In the genomic region with DNA sequence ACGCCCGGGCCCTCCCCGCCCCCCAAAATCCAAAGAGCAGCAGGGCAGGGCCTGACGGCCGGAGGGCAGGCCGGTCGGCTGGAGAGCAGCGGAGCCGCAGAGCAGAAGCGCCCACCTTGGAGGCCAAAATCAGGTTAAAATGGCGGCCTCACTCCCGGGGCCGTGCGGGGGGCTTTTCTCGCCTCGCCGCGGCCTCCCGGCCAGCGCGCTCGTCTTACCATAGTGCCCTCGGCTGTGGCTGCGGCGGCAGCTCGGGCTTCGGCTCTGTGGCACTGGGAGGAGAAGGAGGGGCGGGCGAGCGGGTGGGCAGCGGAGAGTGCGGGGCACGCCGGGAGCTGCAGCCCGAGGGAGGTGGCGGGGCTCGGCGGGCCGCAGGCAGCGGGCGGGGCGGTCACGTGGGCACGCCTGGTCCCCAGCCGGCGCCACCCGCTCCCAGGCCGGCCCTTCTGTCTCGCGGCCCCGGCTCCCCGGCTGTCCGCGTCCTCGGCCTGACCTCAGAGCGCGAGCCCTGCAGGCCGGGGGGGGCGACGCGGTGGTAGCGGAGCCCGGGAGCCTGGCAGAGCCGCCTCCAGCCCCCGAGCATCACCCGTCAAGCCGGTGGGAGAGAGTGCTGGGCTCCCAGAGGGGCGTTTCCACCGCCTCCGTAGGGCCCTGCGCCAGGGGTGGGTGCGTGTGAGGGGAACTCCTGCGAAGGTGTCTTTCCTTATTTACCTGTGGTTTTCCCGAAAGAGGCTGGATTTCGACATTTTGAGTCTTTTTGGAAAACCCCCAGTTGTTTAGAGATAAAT, we compare ENCODE assay signal across 8 cellular contexts. TPM values are rescaled to one million over a fixed set of nuclear protein-coding genes. Genes with fewer than 3 reads are reported as not detected.
DNase-seq lines count a peak whose midpoint lies in the region; ATAC-seq and TF ChIP-seq lines count a peak whose summit lies in the region.

Gene CFL2 (minus strand): TSS at position 274 of the 788 bp plus-strand sequence. CDS start 53 bp downstream, at position 221.

- peak; percentile 34 to 71 (median 54) for DNase-seq in CD4-positive, alpha-beta T cell
- DNase-seq in NCI-H82 (lab: John Stamatoyannopoulos, UW) (peak; percentile 90), memory B cell (ENCODE audit: low spot score in 2 of 2) (peak; percentile 76)
- peak; percentile 86 for DNase-seq in activated CD8-positive, alpha-beta memory T cell treated with anti-CD3 and anti-CD28 coated beads for 24 hours
- DNase-seq in effector memory CD4-positive, alpha-beta T cell = peak; percentile 71 to 78 (median 71)
- peak; percentile 50 for DNase-seq in stimulated activated CD8-positive, alpha-beta memory T cell treated with anti-CD3 and anti-CD28 coated beads, Interleukin-12 subunit alpha, Interleukin-12 subunit beta, amount 100 ng/mL, for 1 hour (ENCODE audit: low read depth)

- no peaks in the 10 kb centered on the region for H3K27me3 Mint-ChIP-seq in CD4-positive, alpha-beta T cell
- H3K27me3 Mint-ChIP-seq in memory B cell = peaks cover 2% of the 10 kb centered on the region

- peak within 1 kb of the TSS; percentile 90 for H3K27ac Mint-ChIP-seq in CD4-positive, alpha-beta T cell
- peak within 1 kb of the TSS; percentile 90 for H3K27ac Mint-ChIP-seq in memory B cell

- H3K9me3 ChIP-seq in CD4-positive, alpha-beta T cell (ENCODE audit: control insufficient read depth, low read length) = no peaks in the 10 kb centered on the region
- H3K9me3 ChIP-seq in effector memory CD4-positive, alpha-beta T cell (ENCODE audit: control insufficient read depth, low read length) = no peaks in the 10 kb centered on the region

- peak; percentile 87 for ATAC-seq in CD4-positive, alpha-beta T cell (ENCODE audit: poor library complexity)
- ATAC-seq in GM19397 (IDR thresholded peaks at IDR 0.05; ENCODE audit: unreplicated experiment) = peak; percentile 93
- peak; percentile 52 for ATAC-seq in HG03558 (IDR thresholded peaks at IDR 0.05; ENCODE audit: extremely low read depth, unreplicated experiment)
- peak; percentile 85 for ATAC-seq in memory B cell (ENCODE audit: low read depth)

- TF ChIP-seq CTCF in CD4-positive, alpha-beta T cell (IDR thresholded peaks at IDR 0.05) = no peak

- peaks cover 11% of the 10 kb centered on the region for H3K4me1 ChIP-seq in effector memory CD4-positive, alpha-beta T cell (ENCODE audit: control insufficient read depth, insufficient read depth, low read length, poor library complexity, severe bottlenecking)

- POLR2A ChIA-PET in CD4-positive, alpha-beta T cell (lab: Charles Lee) = interaction anchor here (0.8 to 3.0 kb wide), 7 partner anchors 8 to 690 kb away, joined by 3 to 11 read pairs (median 3); partner anchors contain the start of genes FAM177A1, NFKBIA, SNX6 and SRP54

- intact Hi-C loops in CD4-positive, alpha-beta T cell (cut with DNase I, micrococcal nuclease) = loop anchor here in 1 of 2 experiments (5.0 kb wide), 2 partner anchors 82 to 268 kb away; partner anchors contain the start of genes SNX6 and SRP54

- CTCF ChIA-PET in CD4-positive, alpha-beta T cell (lab: Charles Lee) = interaction anchor here (0.5 to 1.8 kb wide), 2 partner anchors 8 to 63 kb away, joined by 3 to 9 read pairs; no protein-coding TSS in a partner anchor

- peak within 1 kb of the TSS; percentile 87 for H3K4me3 ChIP-seq in effector memory CD4-positive, alpha-beta T cell (ENCODE audit: insufficient read depth, low read depth, low read length, poor library complexity, severe bottlenecking)

- H3K27ac ChIP-seq in CD4-positive, alpha-beta T cell (ENCODE audit: low read depth, low read length) = peak within 1 kb of the TSS; percentile 52
- H3K27ac ChIP-seq in effector memory CD4-positive, alpha-beta T cell (ENCODE audit: insufficient read depth, low read length, poor library complexity, severe bottlenecking) = peak within 1 kb of the TSS; percentile 85

- peak within 1 kb of the TSS; percentile 94 for H3K4me3 Mint-ChIP-seq in CD4-positive, alpha-beta T cell
- peak within 1 kb of the TSS; percentile 88 for H3K4me3 Mint-ChIP-seq in memory B cell

- H3K4me1 Mint-ChIP-seq in CD4-positive, alpha-beta T cell (ENCODE audit: low read depth) = peaks cover 31% of the 10 kb centered on the region
- H3K4me1 Mint-ChIP-seq in memory B cell = peaks cover 19% of the 10 kb centered on the region

- no peaks in the 10 kb centered on the region for H3K36me3 ChIP-seq in effector memory CD4-positive, alpha-beta T cell (ENCODE audit: control insufficient read depth, insufficient read depth, low read length)

- peaks cover 22% of the 10 kb centered on the region for H3K36me3 Mint-ChIP-seq in CD4-positive, alpha-beta T cell (ENCODE audit: low read depth)
- H3K36me3 Mint-ChIP-seq in memory B cell = peaks cover 4% of the 10 kb centered on the region

- no peaks in the 10 kb centered on the region for H3K9me3 Mint-ChIP-seq in CD4-positive, alpha-beta T cell
- no peaks in the 10 kb centered on the region for H3K9me3 Mint-ChIP-seq in memory B cell

- H3K27me3 ChIP-seq in CD4-positive, alpha-beta T cell (ENCODE audit: control insufficient read depth, insufficient read depth, low read length) = no peaks in the 10 kb centered on the region
- H3K27me3 ChIP-seq in effector memory CD4-positive, alpha-beta T cell (replicated peaks; ENCODE audit: control insufficient read depth, insufficient read depth, low read length, poor library complexity, severe bottlenecking) = no peaks in the 10 kb centered on the region

RNA-seq across cellular contexts. Expression of gene CFL2, which starts in this region (rescaled TPM):
- total RNA-seq in CD4-positive, alpha-beta T cell = 10 to 100 TPM; 36.4 to 37.9 TPM

Comparison
In these comparisons a context has a peak if more than half of its experiments do, and no peak if none do; other contexts are left out.
1. Peak in every context shown above with its lines: DNase-seq, ATAC-seq, H3K4me3 ChIP-seq and H3K27ac ChIP-seq.